In the genomic region with DNA sequence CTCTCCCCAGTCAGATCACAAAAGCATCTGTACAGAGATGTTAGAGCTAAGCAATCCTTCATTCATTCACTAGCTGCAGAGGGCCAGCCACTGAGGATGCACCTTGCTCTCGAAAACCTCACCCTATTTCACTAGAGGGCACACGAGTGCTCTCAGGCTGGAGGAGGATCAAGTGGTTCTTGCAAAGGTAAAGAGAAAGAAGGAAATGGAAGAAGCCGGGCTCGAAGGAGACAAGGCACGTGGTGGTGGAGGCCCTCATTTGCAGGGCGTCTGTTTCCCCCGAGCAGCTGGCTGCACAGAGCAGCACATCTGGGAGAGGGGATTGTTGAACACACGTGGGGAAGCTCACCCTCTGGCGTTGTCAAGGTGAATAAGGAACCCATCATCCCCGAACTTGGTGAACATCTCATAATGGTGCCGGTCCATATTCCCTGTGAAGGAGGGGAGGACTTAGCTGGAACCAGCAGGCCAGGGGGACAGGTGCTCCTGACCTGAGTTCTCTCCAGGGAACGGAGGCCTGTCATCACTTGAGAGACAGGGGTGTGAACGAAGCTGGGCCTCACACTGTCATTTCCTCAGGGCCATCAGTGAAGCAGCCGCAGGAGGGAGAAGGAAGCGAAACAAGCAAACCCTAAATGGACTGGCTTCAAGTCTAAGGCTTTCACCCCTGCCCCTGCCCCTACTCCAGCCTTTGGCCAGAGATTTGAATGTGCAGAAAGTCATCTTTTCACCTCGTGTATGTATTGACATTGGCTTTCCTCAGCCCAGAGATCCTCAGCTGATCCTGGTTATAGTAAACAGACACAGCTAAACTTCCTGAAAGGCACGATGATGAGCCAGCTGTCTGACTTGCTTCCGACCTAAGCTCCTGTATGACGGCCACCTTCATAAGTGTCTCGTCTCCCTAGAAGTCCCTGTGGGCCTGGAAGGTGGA, we compare ENCODE assay signal across 9 cellular contexts. TPM values are rescaled to one million over a fixed set of nuclear protein-coding genes. Genes with fewer than 3 reads are reported as not detected.
A peak's percentile ranks its signal among the peaks of the same experiment; 100 is the strongest.
DNase-seq lines count a peak whose midpoint lies in the region; ATAC-seq and TF ChIP-seq lines count a peak whose summit lies in the region.
"Had no signal": no experiment of that assay in that cellular context is flagged by ENCODE, and none has a peak within 500 bp of the region (broad histone marks: within the 10 kb centered on the region; RNA-seq: fewer than 3 reads in every experiment).

No MANE protein-coding gene starts in this region.

- TF ChIP-seq CTCF in dorsolateral prefrontal cortex (IDR thresholded peaks at IDR 0.05 in 54 of 56, conservative IDR thresholded peaks at IDR 0.05 in 2 of 56; ENCODE audit: low read depth in 1 of 56, partially characterized antibody in 56 of 56): peak in 37 of 56 donors; percentile 6 to 42 (median 22)
- peak; percentile 13 to 25 (median 19) for TF ChIP-seq CTCF in nephron (IDR thresholded peaks at IDR 0.05; ENCODE audit: unreplicated experiment in 3 of 3)

- H3K9me3 Mint-ChIP-seq in nephron: no peaks in the 10 kb centered on the region

- no peaks in the 10 kb centered on the region for H3K27me3 Mint-ChIP-seq in nephron (ENCODE audit: low read depth)

- H3K27ac ChIP-seq in dorsolateral prefrontal cortex: peak overlapping the region in 38 of 59 donors; percentile 1 to 77 (median 31)

- ATAC-seq in HG02885 (IDR thresholded peaks at IDR 0.05; ENCODE audit: poor library complexity, unreplicated experiment) (peak; percentile 64), HG03378 (IDR thresholded peaks at IDR 0.05; ENCODE audit: unreplicated experiment) (no peak), HG03571 (IDR thresholded peaks at IDR 0.05; ENCODE audit: unreplicated experiment) (no peak)

- H3K4me1 Mint-ChIP-seq in nephron: no peaks in the 10 kb centered on the region

- H3K27me3 ChIP-seq in dorsolateral prefrontal cortex: no peaks in the 10 kb centered on the region

- H3K4me3 ChIP-seq in dorsolateral prefrontal cortex: no peak overlapping the region

- peak; percentile 45 for DNase-seq in DMS153 (lab: John Stamatoyannopoulos, UW)
- peak in 1 of 10 donors; percentile 17 for DNase-seq in dorsolateral prefrontal cortex
- no peak for DNase-seq in NCI-H2227 treated with DMSO at 0.1 percent for 48 hours (lab: John Stamatoyannopoulos, UW)
- DNase-seq in putamen (ENCODE audit: low spot score): no peak
- DNase-seq: NCI-H2171 treated with DMSO at 0.1 percent for 48 hours had no signal

- H3K27ac Mint-ChIP-seq in nephron: peak overlapping the region in 2 of 3 experiments; percentile 41 to 65

- no peak overlapping the region for H3K4me3 Mint-ChIP-seq in nephron

- peaks cover 59% of the 10 kb centered on the region for H3K36me3 Mint-ChIP-seq in nephron (ENCODE audit: low read depth)

- intact Hi-C loops in dorsolateral prefrontal cortex (cut with DNase I): loop anchor here (5.0 kb wide), 2 partner anchors 217 to 222 kb away; no protein-coding TSS in a partner anchor

RNA-seq across cellular contexts. Expression of gene PRKAR1A, which starts 27.6 kb away (rescaled TPM):
- total RNA-seq in dorsolateral prefrontal cortex: 100 to 1,000 TPM; 224 to 559 (median 417) TPM
